ENCODE assay signal across 8 cellular contexts in genomic region chr9:90099262-90099982, GRCh38.
A peak's percentile ranks its signal among the peaks of the same experiment; 100 is the strongest.
DNase-seq lines count a peak whose midpoint lies in the region; ATAC-seq and TF ChIP-seq lines count a peak whose summit lies in the region.

No MANE protein-coding gene starts in this region.

- H3K27ac Mint-ChIP-seq in MCF 10A (ENCODE audit: low read depth, unreplicated experiment) = no peak overlapping the region

- H3K4me1 Mint-ChIP-seq in MCF 10A (ENCODE audit: insufficient read depth, unreplicated experiment) = no peaks in the 10 kb centered on the region

- H3K36me3 Mint-ChIP-seq in MCF 10A (ENCODE audit: insufficient read depth, unreplicated experiment) = no peaks in the 10 kb centered on the region

- POLR2A ChIA-PET in MCF 10A (lab: Yijun Ruan, JAX) = interaction anchor here (0.7 to 1.7 kb wide), 2 partner anchors 101 to 497 kb away, joined by 3 to 8 read pairs; no protein-coding TSS in a partner anchor

- no peak overlapping the region for H3K4me3 Mint-ChIP-seq in MCF 10A (ENCODE audit: unreplicated experiment)

- ATAC-seq in GM21786 (IDR thresholded peaks at IDR 0.05; ENCODE audit: unreplicated experiment) = no peak
- ATAC-seq in GM21825 (IDR thresholded peaks at IDR 0.05; ENCODE audit: unreplicated experiment) = no peak

- TF ChIP-seq CTCF in GM12865 (IDR thresholded peaks at IDR 0.05; ENCODE audit: insufficient read depth, low read depth, low read length, missing control alignments) = peak; percentile 33
- TF ChIP-seq CTCF in MCF 10A (IDR thresholded peaks at IDR 0.05; ENCODE audit: unreplicated experiment) = peak; percentile 45

- DNase-seq in GM12865 (ENCODE audit: low read depth) (peak; percentile 8), NCI-H1417 treated with DMSO at 0.1 percent for 48 hours (lab: John Stamatoyannopoulos, UW) (peak; percentile 40), MCF 10A (ENCODE audit: unreplicated experiment) (peak; percentile 29), midbrain (lab: John Stamatoyannopoulos, UW) (peak; percentile 38), DMS114 treated with DMSO at 0.1 percent for 48 hours (lab: John Stamatoyannopoulos, UW; ENCODE audit: unreplicated experiment) (no peak)
- no peak for DNase-seq in activated T-cell treated with anti-CD3 and anti-CD28 coated beads, Interleukin-2, amount 50 U/mL, for 1 hour

- intact Hi-C loops in MCF 10A (cut with micrococcal nuclease) = no loop called here

- no peaks in the 10 kb centered on the region for H3K9me3 Mint-ChIP-seq in MCF 10A (ENCODE audit: unreplicated experiment)

- CTCF ChIA-PET in MCF 10A (lab: Yijun Ruan, JAX) = interaction anchor here (0.6 to 5.1 kb wide), 51 partner anchors 11 to 782 kb away, joined by 3 to 382 read pairs (median 4); partner anchors contain the start of gene GADD45G

- H3K27me3 Mint-ChIP-seq in MCF 10A (ENCODE audit: insufficient read depth, unreplicated experiment) = no peaks in the 10 kb centered on the region

- H3K4me3 ChIP-seq in GM12865 (ENCODE audit: low read depth, low read length) = no peak overlapping the region

- no TSS peak for BruUV-seq in MCF 10A (replicated peaks; lab: Mats Ljungman, UMichigan)

Comparison
In these comparisons a context has a peak if more than half of its experiments do, and no peak if none do; other contexts are left out.
1. DNase-seq: peak in GM12865 (single experiment), NCI-H1417 treated with DMSO at 0.1 percent for 48 hours (single experiment), MCF 10A (single experiment) and midbrain (single experiment); none in activated T-cell treated with anti-CD3 and anti-CD28 coated beads, Interleukin-2, amount 50 U/mL, for 1 hour (single experiment) and DMS114 treated with DMSO at 0.1 percent for 48 hours (single experiment).